9 cellular contexts compared by ENCODE assay signal in genomic region chr12:53071591-53072551, GRCh38. TPM values are rescaled to one million over a fixed set of nuclear protein-coding genes. Genes with fewer than 3 reads are reported as not detected.
DNase-seq lines count a peak whose midpoint lies in the region; ATAC-seq lines count a peak whose summit lies in the region.
"Had no signal": no experiment of that assay in that cellular context is flagged by ENCODE, and none has a peak within 500 bp of the region (broad histone marks: within the 10 kb centered on the region; RNA-seq: fewer than 3 reads in every experiment).

No MANE protein-coding gene starts in this region.

- peaks cover 40% of the 10 kb centered on the region for H3K36me3 Mint-ChIP-seq in stimulated activated naive CD8-positive, alpha-beta T cell treated with anti-CD3 and anti-CD28 coated beads, Interleukin-15, Interleukin-2, amounts not matched to agents 100 ng/mL and 50 ng/mL, for 24 hours (ENCODE audit: low read depth)

- H3K27me3 ChIP-seq in esophagus (ENCODE audit: control insufficient read depth in 1 of 2, insufficient read depth in 2 of 2, low read length in 2 of 2) (no peaks in the 10 kb centered on the region), muscle layer of duodenum (ENCODE audit: low read depth, low read length) (no peaks in the 10 kb centered on the region)

- H3K4me1 Mint-ChIP-seq in stimulated activated naive CD8-positive, alpha-beta T cell treated with anti-CD3 and anti-CD28 coated beads, Interleukin-15, Interleukin-2, amounts not matched to agents 100 ng/mL and 50 ng/mL, for 24 hours (ENCODE audit: low read depth) = peaks cover 18% of the 10 kb centered on the region

- H3K4me1 ChIP-seq in esophagus (ENCODE audit: control insufficient read depth in 2 of 2, insufficient read depth in 2 of 2, low read length in 1 of 2) (peaks cover 10 to 31% of the 10 kb centered on the region in 2 donors), muscle layer of duodenum (ENCODE audit: control insufficient read depth in 1 of 2, insufficient read depth in 2 of 2, low read length in 2 of 2) (peaks cover 21 to 50% of the 10 kb centered on the region in 2 donors)

- H3K27me3 Mint-ChIP-seq in stimulated activated naive CD8-positive, alpha-beta T cell treated with anti-CD3 and anti-CD28 coated beads, Interleukin-15, Interleukin-2, amounts not matched to agents 100 ng/mL and 50 ng/mL, for 24 hours = no peaks in the 10 kb centered on the region

- ATAC-seq in stimulated activated naive CD8-positive, alpha-beta T cell treated with anti-CD3 and anti-CD28 coated beads, Interleukin-15, Interleukin-2, amounts not matched to agents 100 U/mL and 50 U/mL, for 24 hours = no peak
- ATAC-seq in GM18498 (IDR thresholded peaks at IDR 0.05; ENCODE audit: unreplicated experiment) = no peak

- H3K27ac ChIP-seq in esophagus (ENCODE audit: low read depth in 2 of 2, low read length in 1 of 2) (peak overlapping the region; percentile 69 to 82), muscle layer of duodenum (ENCODE audit: low read length) (peak overlapping the region; percentile 64)

- H3K4me3 Mint-ChIP-seq in stimulated activated naive CD8-positive, alpha-beta T cell treated with anti-CD3 and anti-CD28 coated beads, Interleukin-15, Interleukin-2, amounts not matched to agents 100 ng/mL and 50 ng/mL, for 24 hours = no peak overlapping the region

- no peak for DNase-seq in stimulated activated naive CD8-positive, alpha-beta T cell treated with anti-CD3 and anti-CD28 coated beads, Interleukin-15, Interleukin-2, amounts not matched to agents 100 U/mL and 50 U/mL, for 24 hours
- no peak for DNase-seq in OCI-M1 (lab: John Stamatoyannopoulos, UW)
- DNase-seq in activated CD4-positive, CD25-positive, alpha-beta regulatory T cell (lab: John Stamatoyannopoulos, UW) = no peak
- no peak for DNase-seq in ACHN
- DNase-seq: erythroblast had no signal

- H3K4me3 ChIP-seq in esophagus (ENCODE audit: low read depth in 1 of 2, low read length in 2 of 2) (no peak overlapping the region), muscle layer of duodenum (ENCODE audit: low read depth in 1 of 2, low read length in 2 of 2) (peak overlapping the region in 1 of 2 donors; percentile 17)

- peak overlapping the region; percentile 18 for H3K27ac Mint-ChIP-seq in stimulated activated naive CD8-positive, alpha-beta T cell treated with anti-CD3 and anti-CD28 coated beads, Interleukin-15, Interleukin-2, amounts not matched to agents 100 ng/mL and 50 ng/mL, for 24 hours

- H3K9me3 ChIP-seq in esophagus (ENCODE audit: control insufficient read depth in 2 of 2, insufficient read depth in 1 of 2, low read depth in 1 of 2, low read length in 1 of 2) (no peaks in the 10 kb centered on the region), muscle layer of duodenum (ENCODE audit: control insufficient read depth in 1 of 2, low read length in 2 of 2) (no peaks in the 10 kb centered on the region)

- in situ Hi-C loops in ACHN (cut with HindIII; ENCODE audit: low pct_ligation_motif_present, low pct_unique_long_range_greater_than_20kb, low sequenced_read_pairs) = no loop called here

- H3K9me3 Mint-ChIP-seq in stimulated activated naive CD8-positive, alpha-beta T cell treated with anti-CD3 and anti-CD28 coated beads, Interleukin-15, Interleukin-2, amounts not matched to agents 100 ng/mL and 50 ng/mL, for 24 hours = no peaks in the 10 kb centered on the region

- peaks cover 10 to 29% of the 10 kb centered on the region in 2 donors for H3K36me3 ChIP-seq in esophagus (ENCODE audit: control insufficient read depth in 2 of 2, insufficient read depth in 2 of 2, low read length in 1 of 2)
- peaks cover 33 to 39% of the 10 kb centered on the region in 2 donors for H3K36me3 ChIP-seq in muscle layer of duodenum (ENCODE audit: control insufficient read depth in 1 of 2, insufficient read depth in 2 of 2, low read length in 2 of 2)

- WGBS in esophagus, 2 donors = 28 to 46% methylated on average over 11 of the region's 11 CpGs

RNA-seq across cellular contexts. Expression of gene SPRYD3, which starts 7.3 kb away (rescaled TPM):
- polyA plus RNA-seq in esophagus = 10 to 100 TPM; 16.1 to 24.1 TPM

RNA-seq across cellular contexts. Expression of gene TNS2, which starts 22.0 kb away (rescaled TPM):
- polyA plus RNA-seq in esophagus = 10 to 100 TPM; 32.9 to 48.6 TPM

RNA-seq across cellular contexts. Expression of gene IGFBP6, which starts 25.6 kb away (rescaled TPM):
- polyA plus RNA-seq in esophagus = 10 to 100 TPM; 40.8 to 59.1 TPM

RNA-seq across cellular contexts. Expression of gene SOAT2, which starts 31.4 kb away (rescaled TPM):
- under 1 TPM; 0.14 to 0.16 TPM for polyA plus RNA-seq in esophagus
